ENCODE assay signal across 8 cellular contexts in the genomic region with DNA sequence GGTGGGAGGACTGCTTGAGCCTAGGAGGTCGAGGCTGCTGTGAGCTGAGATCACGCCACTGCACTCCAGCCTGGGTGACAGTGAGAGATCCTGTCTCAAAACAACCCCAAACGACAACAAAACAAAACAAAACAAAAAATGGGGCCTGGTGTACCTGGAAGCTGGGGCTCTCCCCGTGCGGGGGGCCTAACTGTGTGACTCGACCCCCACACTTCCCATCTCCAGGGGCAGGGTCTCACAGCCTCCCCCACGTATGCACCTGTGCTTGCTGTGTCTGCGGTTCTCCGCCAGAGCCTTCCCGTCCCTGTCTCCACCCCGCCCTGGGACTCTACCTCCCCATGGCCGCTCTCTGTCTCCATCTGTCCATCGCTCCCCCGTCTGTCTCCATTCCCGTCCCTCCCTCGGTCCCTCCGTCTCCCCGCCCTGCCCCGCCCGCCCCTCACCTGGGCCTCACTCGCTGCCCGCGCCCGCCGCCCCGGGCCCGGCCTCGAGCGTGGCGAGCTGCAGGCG.
A peak's percentile ranks its signal among the peaks of the same experiment; 100 is the strongest.
DNase-seq lines count a peak whose midpoint lies in the region; ATAC-seq and TF ChIP-seq lines count a peak whose summit lies in the region.

No MANE protein-coding gene starts in this region.

- H3K4me3 ChIP-seq in foreskin fibroblast (ENCODE audit: low read depth in 1 of 2, low read length in 2 of 2) = peak overlapping the region; percentile 36 to 47

- DNase-seq in NCI-H1417 (lab: John Stamatoyannopoulos, UW) (peak in 2 of 3 experiments; percentile 74 to 75), NCI-H1417 treated with DMSO at 0.1 percent for 48 hours (lab: John Stamatoyannopoulos, UW) (no peak), foreskin fibroblast (no peak), GM13977 (ENCODE audit: low spot score) (no peak), GF-D8 (lab: John Stamatoyannopoulos, UW) (no peak)
- DNase-seq in stimulated activated naive CD4-positive, alpha-beta T cell treated with Interleukin-2 at 50 U/mL for 16 hours (lab: John Stamatoyannopoulos, UW) = peak; percentile 8

- TF ChIP-seq CTCF in VCaP (conservative IDR thresholded peaks at IDR 0.05) (no peak), foreskin fibroblast (IDR thresholded peaks at IDR 0.05; ENCODE audit: low read depth, low read length) (no peak), GM13977 (IDR thresholded peaks at IDR 0.05; ENCODE audit: extremely low read depth, insufficient read depth, missing control alignments) (no peak)

- in situ Hi-C loops in GM13977 (cut with MboI; ENCODE audit: low pct_unique_long_range_greater_than_20kb, low sequenced_read_pairs, unreplicated experiment) = no loop called here

- no peak for ATAC-seq in HG02642 (IDR thresholded peaks at IDR 0.05; ENCODE audit: poor library complexity, unreplicated experiment)

- peak overlapping the region; percentile 96 for H3K27ac ChIP-seq in VCaP

Comparison
In these comparisons a context has a peak if more than half of its experiments do, and no peak if none do; other contexts are left out.
1. DNase-seq: peak in NCI-H1417 (2 of 3) and stimulated activated naive CD4-positive, alpha-beta T cell treated with Interleukin-2 at 50 U/mL for 16 hours (single experiment); none in NCI-H1417 treated with DMSO at 0.1 percent for 48 hours (single experiment), foreskin fibroblast (0 of 2), GM13977 (single experiment) and GF-D8 (single experiment).